Comparison of ENCODE assay signal across 8 cellular contexts in genomic region chr11:12841946-12842630, GRCh38.
DNase-seq lines count a peak whose midpoint lies in the region; ATAC-seq, FAIRE-seq and TF ChIP-seq lines count a peak whose summit lies in the region.

No MANE protein-coding gene starts in this region.

- H3K9ac ChIP-seq in neural progenitor cell, result no peak overlapping the region

- peak overlapping the region; percentile 68 for H3K27ac ChIP-seq in neural progenitor cell

- H3K36me3 ChIP-seq in bronchial epithelial cell (ENCODE audit: control insufficient read depth, insufficient read depth, low read length), result no peaks in the 10 kb centered on the region
- H3K36me3 ChIP-seq in neural progenitor cell, result no peaks in the 10 kb centered on the region

- no peak overlapping the region for H3K4me3 ChIP-seq in bronchial epithelial cell (ENCODE audit: low read depth, low read length)
- peak overlapping the region; percentile 4 for H3K4me3 ChIP-seq in neural progenitor cell

- TF ChIP-seq CTCF in bronchial epithelial cell (IDR thresholded peaks at IDR 0.05; ENCODE audit: insufficient read depth, low read length, severe bottlenecking) (no peak), neural progenitor cell (IDR thresholded peaks at IDR 0.05) (no peak)

- peak; percentile 50 for DNase-seq in NCI-H2081 treated with DMSO at 0.1 percent for 48 hours (lab: John Stamatoyannopoulos, UW)
- peak; percentile 69 for DNase-seq in bronchial epithelial cell (ENCODE audit: low read depth)
- DNase-seq in neural progenitor cell (ENCODE audit: low spot score), result peak; percentile 57
- DNase-seq in UCSD-AML1 (lab: John Stamatoyannopoulos, UW; ENCODE audit: unreplicated experiment), result no peak
- no peak for DNase-seq in germinal center (ENCODE audit: low spot score)
- DNase-seq in immature natural killer cell, result no peak

- peaks cover 98% of the 10 kb centered on the region for H3K79me2 ChIP-seq in neural progenitor cell (ENCODE audit: low read depth)

- ATAC-seq in GM18519 (IDR thresholded peaks at IDR 0.05; ENCODE audit: low FRiP score, unreplicated experiment) (peak; percentile 51), GM19463 (IDR thresholded peaks at IDR 0.05; ENCODE audit: unreplicated experiment) (no peak)

- H3K27me3 Mint-ChIP-seq in neural progenitor cell (ENCODE audit: insufficient read depth, low read depth) (no peaks in the 10 kb centered on the region), immature natural killer cell (ENCODE audit: low read depth in 3 of 3) (peaks cover 1 to 3% (median 2%) of the 10 kb centered on the region in 3 donors)

- H3K9me3 ChIP-seq in neural progenitor cell (ENCODE audit: low read depth), result no peaks in the 10 kb centered on the region

- H3K27ac Mint-ChIP-seq in neural progenitor cell (peak overlapping the region; percentile 91), immature natural killer cell (no peak overlapping the region)

- peaks cover 73% of the 10 kb centered on the region for H3K4me1 Mint-ChIP-seq in neural progenitor cell
- H3K4me1 Mint-ChIP-seq in immature natural killer cell, result peaks cover 3 to 5% of the 10 kb centered on the region in 2 donors

- H3K27me3 ChIP-seq in bronchial epithelial cell (ENCODE audit: control insufficient read depth, insufficient read depth, low read length) (no peaks in the 10 kb centered on the region), neural progenitor cell (no peaks in the 10 kb centered on the region)

- peaks cover 68% of the 10 kb centered on the region for H3K4me1 ChIP-seq in neural progenitor cell

- no peak for FAIRE-seq in bronchial epithelial cell (lab: Jason Lieb, UNC)

- no peak overlapping the region for H2AFZ ChIP-seq in neural progenitor cell (replicated peaks)

- peaks cover 2% of the 10 kb centered on the region for H3K9me3 Mint-ChIP-seq in neural progenitor cell
- peaks cover 0 to 1% (median 0%) of the 10 kb centered on the region in 6 donors for H3K9me3 Mint-ChIP-seq in immature natural killer cell

- H3K4me3 Mint-ChIP-seq in neural progenitor cell, result peak overlapping the region; percentile 70
- H3K4me3 Mint-ChIP-seq in immature natural killer cell, result no peak overlapping the region

- H3K36me3 Mint-ChIP-seq in neural progenitor cell, result peaks cover 11% of the 10 kb centered on the region
- no peaks in the 10 kb centered on the region for H3K36me3 Mint-ChIP-seq in immature natural killer cell

- peak overlapping the region; percentile 70 for H3K4me2 ChIP-seq in neural progenitor cell

- peaks cover 54% of the 10 kb centered on the region for H3F3A ChIP-seq in neural progenitor cell (ENCODE audit: low read depth)

- peaks cover 59% of the 10 kb centered on the region for H4K20me1 ChIP-seq in neural progenitor cell (ENCODE audit: low read depth)

Comparison
In these comparisons a context has a peak if more than half of its experiments do, and no peak if none do; other contexts are left out.
1. DNase-seq: peak in NCI-H2081 treated with DMSO at 0.1 percent for 48 hours (single experiment), bronchial epithelial cell (single experiment) and neural progenitor cell (single experiment); none in UCSD-AML1 (single experiment), germinal center (single experiment) and immature natural killer cell (0 of 3).